In genomic region chrX:6778547-6779231, GRCh38 we compare ENCODE assay signal across 14 cellular contexts.
A peak's percentile ranks its signal among the peaks of the same experiment; 100 is the strongest.
DNase-seq lines count a peak whose midpoint lies in the region; ATAC-seq and TF ChIP-seq lines count a peak whose summit lies in the region.
"Had no signal": no experiment of that assay in that cellular context is flagged by ENCODE, and none has a peak within 500 bp of the region (broad histone marks: within the 10 kb centered on the region; RNA-seq: fewer than 3 reads in every experiment).

No MANE protein-coding gene starts in this region.

- TF ChIP-seq POLR2A in testis (IDR thresholded peaks at IDR 0.05), result no peak

- WGBS in iPS DF 6.9 (ENCODE audit: insufficient coverage, insufficient read length), result no CpG with 5 or more reads among the region's 19 CpGs
- WGBS in testis, 2 donors, result 10 to 18% methylated on average over 17 of the region's 19 CpGs

- ATAC-seq in HG03520 (IDR thresholded peaks at IDR 0.05; ENCODE audit: unreplicated experiment), result no peak

- DNase-seq in ELF-1 (ENCODE audit: low read depth, low spot score) (peak; percentile 62), amygdala (lab: John Stamatoyannopoulos, UW) (peak in 52 of 56 donors; percentile 0 to 81 (median 33)), iPS DF 6.9 (ENCODE audit: low read depth, low spot score) (peak; percentile 9), NCI-H1694 treated with DMSO at 0.1 percent for 48 hours (lab: John Stamatoyannopoulos, UW) (no peak), HT-29 (ENCODE audit: low spot score) (no peak), testis (no peak)
- DNase-seq: activated naive CD4-positive, alpha-beta T cell treated with anti-CD3 and anti-CD28 coated beads, Interleukin-2, amount 50 U/mL, for 16 hours; NCI-H187; NCI-H82 had no signal

- intact Hi-C loops in testis (cut with DNase I; ENCODE audit: low total_unique reads), result no loop called here

- H3K4me3 ChIP-seq in iPS DF 6.9 (ENCODE audit: low read length) (no peak overlapping the region), neuron (ENCODE audit: low read length) (peak overlapping the region; percentile 31), testis (no peak overlapping the region)
- H3K4me3 ChIP-seq: SJSA1 had no signal

- H3K36me3 ChIP-seq in iPS DF 6.9 (ENCODE audit: control insufficient read depth, insufficient read depth, low read length), result no peaks in the 10 kb centered on the region
- no peaks in the 10 kb centered on the region for H3K36me3 ChIP-seq in neuron (ENCODE audit: insufficient read depth, low read length)
- no peaks in the 10 kb centered on the region for H3K36me3 ChIP-seq in testis (ENCODE audit: low read depth, missing control alignments)
- H3K36me3 ChIP-seq: SJSA1 had no signal

- H3K4me1 ChIP-seq in iPS DF 6.9 (ENCODE audit: control insufficient read depth, insufficient read depth, low read length), result peaks cover 3% of the 10 kb centered on the region; the same call in 1 of the 2 replicates
- H3K4me1 ChIP-seq in neuron (ENCODE audit: insufficient read depth, low read length), result peaks cover 23% of the 10 kb centered on the region
- no peaks in the 10 kb centered on the region for H3K4me1 ChIP-seq in testis
- H3K4me1 ChIP-seq: SJSA1 had no signal

- peak overlapping the region; percentile 49 for H2AFZ ChIP-seq in neuron (ENCODE audit: low read depth, low read length)

- TF ChIP-seq CTCF in testis (IDR thresholded peaks at IDR 0.05), result no peak

- peak overlapping the region; percentile 13 for H3K27ac ChIP-seq in iPS DF 6.9 (ENCODE audit: low read length)
- no peak overlapping the region for H3K27ac ChIP-seq in testis
- H3K27ac ChIP-seq: KMS-11, SJSA1, VCaP had no signal

- no peaks in the 10 kb centered on the region for H3K9me3 ChIP-seq in iPS DF 6.9 (ENCODE audit: control insufficient read depth, insufficient read depth, low read length)
- no peaks in the 10 kb centered on the region for H3K9me3 ChIP-seq in neuron (ENCODE audit: low read length)
- no peaks in the 10 kb centered on the region for H3K9me3 ChIP-seq in testis
- H3K9me3 ChIP-seq: SJSA1 had no signal

- H3K27me3 ChIP-seq in iPS DF 6.9 (ENCODE audit: control insufficient read depth, insufficient read depth, low read length) (no peaks in the 10 kb centered on the region), neuron (ENCODE audit: insufficient read depth, low read length) (no peaks in the 10 kb centered on the region), testis (no peaks in the 10 kb centered on the region)
- H3K27me3 ChIP-seq: SJSA1 had no signal

Comparison
In these comparisons a context has a peak if more than half of its experiments do, and no peak if none do; other contexts are left out.
1. DNase-seq: peak in ELF-1 (single experiment), amygdala (52 of 56) and iPS DF 6.9 (single experiment); none in NCI-H1694 treated with DMSO at 0.1 percent for 48 hours (single experiment), HT-29 (single experiment) and testis (single experiment).